8 cellular contexts compared by ENCODE assay signal in the genomic region with DNA sequence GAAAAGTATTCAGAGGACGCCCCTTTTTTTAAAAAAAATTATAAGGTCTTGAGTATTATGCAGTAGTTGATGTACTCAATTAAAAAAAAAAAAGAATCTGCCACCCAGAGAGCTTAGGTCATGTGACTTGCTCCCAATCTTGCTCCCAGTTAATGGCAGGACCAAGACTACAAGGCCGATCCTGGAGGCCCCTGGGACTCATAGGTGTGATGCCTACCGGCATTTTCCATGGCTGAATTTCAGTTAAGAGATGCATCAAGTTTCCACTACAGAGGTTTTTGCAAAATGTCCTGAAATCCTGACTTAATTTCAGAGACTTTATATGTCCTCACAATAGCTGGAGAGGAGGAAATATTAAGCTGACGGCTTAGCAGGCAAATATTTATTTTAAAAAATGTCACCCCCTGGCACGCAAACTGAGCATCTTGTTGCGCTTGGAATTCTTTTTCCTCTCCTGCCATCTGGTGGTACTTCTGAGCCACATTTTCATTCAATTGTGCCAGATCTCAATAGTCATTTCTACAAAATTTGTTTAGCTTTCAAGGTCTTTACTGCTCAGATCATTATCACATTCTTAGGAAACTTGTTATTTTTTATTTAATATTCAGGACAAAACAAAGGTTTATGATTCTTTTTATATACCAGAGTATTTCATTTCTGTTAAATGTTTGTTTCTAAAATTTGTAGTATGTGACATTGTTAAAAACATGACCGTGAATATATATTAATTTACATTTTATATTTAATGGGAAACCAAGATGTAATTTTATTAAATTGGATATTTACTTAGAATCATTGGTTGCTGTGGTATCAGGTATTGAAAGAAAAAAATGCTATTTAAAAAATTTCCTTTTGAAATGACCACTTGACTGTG.
A peak's percentile ranks its signal among the peaks of the same experiment; 100 is the strongest.
DNase-seq lines count a peak whose midpoint lies in the region; ATAC-seq, FAIRE-seq and TF ChIP-seq lines count a peak whose summit lies in the region.

No MANE protein-coding gene starts in this region.

- H3K27ac Mint-ChIP-seq in endothelial cell (ENCODE audit: unreplicated experiment) (no peak overlapping the region), osteocyte (ENCODE audit: unreplicated experiment) (peak overlapping the region; percentile 79)

- ATAC-seq in HG03175 (IDR thresholded peaks at IDR 0.05; ENCODE audit: unreplicated experiment) = no peak

- TF ChIP-seq CTCF in GM12865 (IDR thresholded peaks at IDR 0.05; ENCODE audit: insufficient read depth, low read depth, low read length, missing control alignments) (peak; percentile 4), endothelial cell (IDR thresholded peaks at IDR 0.05; ENCODE audit: unreplicated experiment) (peak; percentile 57), osteocyte (IDR thresholded peaks at IDR 0.05) (peak; percentile 79)

- no peaks in the 10 kb centered on the region for H3K4me1 Mint-ChIP-seq in endothelial cell (ENCODE audit: unreplicated experiment)
- peaks cover 44% of the 10 kb centered on the region for H3K4me1 Mint-ChIP-seq in osteocyte (ENCODE audit: unreplicated experiment)

- peak; percentile 83 for FAIRE-seq in A204.1 (lab: Jason Lieb, UNC)

- no peaks in the 10 kb centered on the region for H3K9me3 Mint-ChIP-seq in endothelial cell (ENCODE audit: unreplicated experiment)
- H3K9me3 Mint-ChIP-seq in osteocyte (ENCODE audit: unreplicated experiment) = no peaks in the 10 kb centered on the region

- H3K27me3 Mint-ChIP-seq in endothelial cell (ENCODE audit: unreplicated experiment) (no peaks in the 10 kb centered on the region), osteocyte (ENCODE audit: unreplicated experiment) (no peaks in the 10 kb centered on the region)

- H3K36me3 Mint-ChIP-seq in endothelial cell (ENCODE audit: low read depth, unreplicated experiment) (no peaks in the 10 kb centered on the region), osteocyte (ENCODE audit: unreplicated experiment) (no peaks in the 10 kb centered on the region)

- no peak overlapping the region for H3K4me3 ChIP-seq in GM12865 (ENCODE audit: low read depth, low read length)

- no peak overlapping the region for H3K4me3 Mint-ChIP-seq in endothelial cell (ENCODE audit: unreplicated experiment)
- H3K4me3 Mint-ChIP-seq in osteocyte (ENCODE audit: unreplicated experiment) = peak overlapping the region; percentile 20

- DNase-seq in GM12865 (ENCODE audit: low read depth) = peak; percentile 16
- peak; percentile 3 for DNase-seq in NOMO-1 treated with DMSO at 0.1 percent for 48 hours (lab: John Stamatoyannopoulos, UW; ENCODE audit: unreplicated experiment)
- peak; percentile 12 for DNase-seq in endothelial cell (ENCODE audit: low spot score)
- no peak for DNase-seq in osteocyte (ENCODE audit: extremely low spot score, unreplicated experiment)
- no peak for DNase-seq in NK-92 (lab: John Stamatoyannopoulos, UW; ENCODE audit: unreplicated experiment)
- no peak for DNase-seq in NCI-H187 treated with DMSO at 0.1 percent for 48 hours (lab: John Stamatoyannopoulos, UW)

Comparison
In these comparisons a context has a peak if more than half of its experiments do, and no peak if none do; other contexts are left out.
1. DNase-seq: peak in GM12865 (single experiment), NOMO-1 treated with DMSO at 0.1 percent for 48 hours (single experiment) and endothelial cell (single experiment); none in osteocyte (single experiment), NK-92 (single experiment) and NCI-H187 treated with DMSO at 0.1 percent for 48 hours (single experiment).
2. CTCF ChIP-seq: peak in every context shown above with its lines; median percentile 79 in osteocyte; 57 in endothelial cell; 4 in GM12865.